In the genomic region with DNA sequence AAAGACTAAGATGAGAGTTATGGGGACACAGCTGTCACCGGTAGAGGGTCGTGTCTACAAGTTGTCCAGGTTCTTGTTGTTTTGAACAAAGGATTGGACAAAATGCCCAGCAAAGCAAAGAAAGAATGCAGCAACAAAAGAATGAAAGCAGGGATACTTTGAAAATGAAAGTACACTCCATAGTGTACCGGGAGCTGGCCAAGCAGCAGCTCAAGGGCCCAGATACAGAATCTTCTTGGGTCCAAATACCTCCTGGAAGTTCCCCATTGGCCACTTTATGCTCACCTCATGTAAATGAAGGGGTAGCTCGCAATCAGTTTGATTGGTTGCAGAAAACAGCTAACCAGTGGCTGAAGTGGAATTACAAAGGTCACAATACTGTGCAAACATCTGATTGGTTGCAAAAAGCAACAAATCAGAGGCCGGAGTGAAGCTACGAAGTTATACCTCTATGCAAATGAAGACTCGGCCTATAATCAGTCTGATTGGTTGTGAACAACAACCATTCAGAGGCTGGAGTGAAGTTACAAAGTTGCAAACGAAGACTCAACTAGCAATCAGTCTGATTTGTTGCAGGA, we compare ENCODE assay signal across 2 cellular contexts.
TF ChIP-seq lines count a peak whose summit lies in the region.

No MANE protein-coding gene starts in this region.

TF ChIP-seq in A549, 52 proteins besides CTCF, POLR2A, EP300 and RAD21 (continued from another document):
- TF ChIP-seq, protein P1, sequence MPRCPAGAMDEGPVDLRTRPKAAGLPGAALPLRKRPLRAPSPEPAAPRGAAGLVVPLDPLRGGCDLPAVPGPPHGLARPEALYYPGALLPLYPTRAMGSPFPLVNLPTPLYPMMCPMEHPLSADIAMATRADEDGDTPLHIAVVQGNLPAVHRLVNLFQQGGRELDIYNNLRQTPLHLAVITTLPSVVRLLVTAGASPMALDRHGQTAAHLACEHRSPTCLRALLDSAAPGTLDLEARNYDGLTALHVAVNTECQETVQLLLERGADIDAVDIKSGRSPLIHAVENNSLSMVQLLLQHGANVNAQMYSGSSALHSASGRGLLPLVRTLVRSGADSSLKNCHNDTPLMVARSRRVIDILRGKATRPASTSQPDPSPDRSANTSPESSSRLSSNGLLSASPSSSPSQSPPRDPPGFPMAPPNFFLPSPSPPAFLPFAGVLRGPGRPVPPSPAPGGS (IDR thresholded peaks at IDR 0.05), result no peak
- no peak for TF ChIP-seq JUNB (IDR thresholded peaks at IDR 0.05)
- no peak for TF ChIP-seq POLR2AphosphoS2 (conservative IDR thresholded peaks at IDR 0.05; ENCODE audit: low read length)
- TF ChIP-seq FOXS1 (CRISPR knock-in tag; IDR thresholded peaks at IDR 0.05), result no peak
- TF ChIP-seq, protein P2, sequence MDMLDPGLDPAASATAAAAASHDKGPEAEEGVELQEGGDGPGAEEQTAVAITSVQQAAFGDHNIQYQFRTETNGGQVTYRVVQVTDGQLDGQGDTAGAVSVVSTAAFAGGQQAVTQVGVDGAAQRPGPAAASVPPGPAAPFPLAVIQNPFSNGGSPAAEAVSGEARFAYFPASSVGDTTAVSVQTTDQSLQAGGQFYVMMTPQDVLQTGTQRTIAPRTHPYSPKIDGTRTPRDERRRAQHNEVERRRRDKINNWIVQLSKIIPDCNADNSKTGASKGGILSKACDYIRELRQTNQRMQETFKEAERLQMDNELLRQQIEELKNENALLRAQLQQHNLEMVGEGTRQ (IDR thresholded peaks at IDR 0.05), result no peak
- TF ChIP-seq SMC3 (IDR thresholded peaks at IDR 0.05), result no peak
- TF ChIP-seq BHLHE40 (IDR thresholded peaks at IDR 0.05; ENCODE audit: low read depth, low read length), result no peak
- no peak for TF ChIP-seq CHD2 (IDR thresholded peaks at IDR 0.05; ENCODE audit: low read length, partially characterized antibody)
- no peak for TF ChIP-seq PHF8 (IDR thresholded peaks at IDR 0.05; ENCODE audit: borderline replicate concordance, low read depth)

TF ChIP-seq in GM23338, 12 proteins besides CTCF, POLR2A, EP300 and RAD21 (continued from another document):
- TF ChIP-seq, protein P3, sequence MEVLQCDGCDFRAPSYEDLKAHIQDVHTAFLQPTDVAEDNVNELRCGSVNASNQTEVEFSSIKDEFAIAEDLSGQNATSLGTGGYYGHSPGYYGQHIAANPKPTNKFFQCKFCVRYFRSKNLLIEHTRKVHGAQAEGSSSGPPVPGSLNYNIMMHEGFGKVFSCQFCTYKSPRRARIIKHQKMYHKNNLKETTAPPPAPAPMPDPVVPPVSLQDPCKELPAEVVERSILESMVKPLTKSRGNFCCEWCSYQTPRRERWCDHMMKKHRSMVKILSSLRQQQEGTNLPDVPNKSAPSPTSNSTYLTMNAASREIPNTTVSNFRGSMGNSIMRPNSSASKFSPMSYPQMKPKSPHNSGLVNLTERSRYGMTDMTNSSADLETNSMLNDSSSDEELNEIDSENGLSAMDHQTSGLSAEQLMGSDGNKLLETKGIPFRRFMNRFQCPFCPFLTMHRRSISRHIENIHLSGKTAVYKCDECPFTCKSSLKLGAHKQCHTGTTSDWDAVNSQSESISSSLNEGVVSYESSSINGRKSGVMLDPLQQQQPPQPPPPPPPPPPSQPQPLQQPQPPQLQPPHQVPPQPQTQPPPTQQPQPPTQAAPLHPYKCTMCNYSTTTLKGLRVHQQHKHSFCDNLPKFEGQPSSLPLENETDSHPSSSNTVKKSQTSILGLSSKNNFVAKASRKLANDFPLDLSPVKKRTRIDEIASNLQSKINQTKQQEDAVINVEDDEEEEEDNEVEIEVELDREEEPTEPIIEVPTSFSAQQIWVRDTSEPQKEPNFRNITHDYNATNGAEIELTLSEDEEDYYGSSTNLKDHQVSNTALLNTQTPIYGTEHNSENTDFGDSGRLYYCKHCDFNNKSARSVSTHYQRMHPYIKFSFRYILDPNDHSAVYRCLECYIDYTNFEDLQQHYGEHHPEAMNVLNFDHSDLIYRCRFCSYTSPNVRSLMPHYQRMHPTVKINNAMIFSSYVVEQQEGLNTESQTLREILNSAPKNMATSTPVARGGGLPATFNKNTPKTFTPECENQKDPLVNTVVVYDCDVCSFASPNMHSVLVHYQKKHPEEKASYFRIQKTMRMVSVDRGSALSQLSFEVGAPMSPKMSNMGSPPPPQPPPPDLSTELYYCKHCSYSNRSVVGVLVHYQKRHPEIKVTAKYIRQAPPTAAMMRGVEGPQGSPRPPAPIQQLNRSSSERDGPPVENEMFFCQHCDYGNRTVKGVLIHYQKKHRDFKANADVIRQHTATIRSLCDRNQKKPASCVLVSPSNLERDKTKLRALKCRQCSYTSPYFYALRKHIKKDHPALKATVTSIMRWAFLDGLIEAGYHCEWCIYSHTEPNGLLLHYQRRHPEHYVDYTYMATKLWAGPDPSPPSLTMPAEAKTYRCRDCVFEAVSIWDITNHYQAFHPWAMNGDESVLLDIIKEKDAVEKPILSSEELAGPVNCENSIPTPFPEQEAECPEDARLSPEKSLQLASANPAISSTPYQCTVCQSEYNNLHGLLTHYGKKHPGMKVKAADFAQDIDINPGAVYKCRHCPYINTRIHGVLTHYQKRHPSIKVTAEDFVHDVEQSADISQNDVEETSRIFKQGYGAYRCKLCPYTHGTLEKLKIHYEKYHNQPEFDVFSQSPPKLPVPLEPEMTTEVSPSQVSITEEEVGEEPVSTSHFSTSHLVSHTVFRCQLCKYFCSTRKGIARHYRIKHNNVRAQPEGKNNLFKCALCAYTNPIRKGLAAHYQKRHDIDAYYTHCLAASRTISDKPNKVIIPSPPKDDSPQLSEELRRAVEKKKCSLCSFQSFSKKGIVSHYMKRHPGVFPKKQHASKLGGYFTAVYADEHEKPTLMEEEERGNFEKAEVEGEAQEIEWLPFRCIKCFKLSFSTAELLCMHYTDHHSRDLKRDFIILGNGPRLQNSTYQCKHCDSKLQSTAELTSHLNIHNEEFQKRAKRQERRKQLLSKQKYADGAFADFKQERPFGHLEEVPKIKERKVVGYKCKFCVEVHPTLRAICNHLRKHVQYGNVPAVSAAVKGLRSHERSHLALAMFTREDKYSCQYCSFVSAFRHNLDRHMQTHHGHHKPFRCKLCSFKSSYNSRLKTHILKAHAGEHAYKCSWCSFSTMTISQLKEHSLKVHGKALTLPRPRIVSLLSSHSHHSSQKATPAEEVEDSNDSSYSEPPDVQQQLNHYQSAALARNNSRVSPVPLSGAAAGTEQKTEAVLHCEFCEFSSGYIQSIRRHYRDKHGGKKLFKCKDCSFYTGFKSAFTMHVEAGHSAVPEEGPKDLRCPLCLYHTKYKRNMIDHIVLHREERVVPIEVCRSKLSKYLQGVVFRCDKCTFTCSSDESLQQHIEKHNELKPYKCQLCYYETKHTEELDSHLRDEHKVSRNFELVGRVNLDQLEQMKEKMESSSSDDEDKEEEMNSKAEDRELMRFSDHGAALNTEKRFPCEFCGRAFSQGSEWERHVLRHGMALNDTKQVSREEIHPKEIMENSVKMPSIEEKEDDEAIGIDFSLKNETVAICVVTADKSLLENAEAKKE (CRISPR knock-in tag; IDR thresholded peaks at IDR 0.05), result no peak
- TF ChIP-seq ZNF114 (CRISPR knock-in tag; IDR thresholded peaks at IDR 0.05) (no peak), EZH2 (IDR thresholded peaks at IDR 0.05; ENCODE audit: low read depth, unreplicated experiment) (no peak), CREB1 (CRISPR knock-in tag; IDR thresholded peaks at IDR 0.05; ENCODE audit: low read depth) (no peak), ZNF331 (CRISPR knock-in tag; IDR thresholded peaks at IDR 0.05; ENCODE audit: low read depth) (no peak), STAT1 (IDR thresholded peaks at IDR 0.05; ENCODE audit: unreplicated experiment) (no peak), NANOG (IDR thresholded peaks at IDR 0.05; ENCODE audit: borderline replicate concordance) (no peak)
- TF ChIP-seq, protein P4, sequence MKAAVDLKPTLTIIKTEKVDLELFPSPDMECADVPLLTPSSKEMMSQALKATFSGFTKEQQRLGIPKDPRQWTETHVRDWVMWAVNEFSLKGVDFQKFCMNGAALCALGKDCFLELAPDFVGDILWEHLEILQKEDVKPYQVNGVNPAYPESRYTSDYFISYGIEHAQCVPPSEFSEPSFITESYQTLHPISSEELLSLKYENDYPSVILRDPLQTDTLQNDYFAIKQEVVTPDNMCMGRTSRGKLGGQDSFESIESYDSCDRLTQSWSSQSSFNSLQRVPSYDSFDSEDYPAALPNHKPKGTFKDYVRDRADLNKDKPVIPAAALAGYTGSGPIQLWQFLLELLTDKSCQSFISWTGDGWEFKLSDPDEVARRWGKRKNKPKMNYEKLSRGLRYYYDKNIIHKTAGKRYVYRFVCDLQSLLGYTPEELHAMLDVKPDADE (IDR thresholded peaks at IDR 0.05), result no peak
- TF ChIP-seq, protein P5, sequence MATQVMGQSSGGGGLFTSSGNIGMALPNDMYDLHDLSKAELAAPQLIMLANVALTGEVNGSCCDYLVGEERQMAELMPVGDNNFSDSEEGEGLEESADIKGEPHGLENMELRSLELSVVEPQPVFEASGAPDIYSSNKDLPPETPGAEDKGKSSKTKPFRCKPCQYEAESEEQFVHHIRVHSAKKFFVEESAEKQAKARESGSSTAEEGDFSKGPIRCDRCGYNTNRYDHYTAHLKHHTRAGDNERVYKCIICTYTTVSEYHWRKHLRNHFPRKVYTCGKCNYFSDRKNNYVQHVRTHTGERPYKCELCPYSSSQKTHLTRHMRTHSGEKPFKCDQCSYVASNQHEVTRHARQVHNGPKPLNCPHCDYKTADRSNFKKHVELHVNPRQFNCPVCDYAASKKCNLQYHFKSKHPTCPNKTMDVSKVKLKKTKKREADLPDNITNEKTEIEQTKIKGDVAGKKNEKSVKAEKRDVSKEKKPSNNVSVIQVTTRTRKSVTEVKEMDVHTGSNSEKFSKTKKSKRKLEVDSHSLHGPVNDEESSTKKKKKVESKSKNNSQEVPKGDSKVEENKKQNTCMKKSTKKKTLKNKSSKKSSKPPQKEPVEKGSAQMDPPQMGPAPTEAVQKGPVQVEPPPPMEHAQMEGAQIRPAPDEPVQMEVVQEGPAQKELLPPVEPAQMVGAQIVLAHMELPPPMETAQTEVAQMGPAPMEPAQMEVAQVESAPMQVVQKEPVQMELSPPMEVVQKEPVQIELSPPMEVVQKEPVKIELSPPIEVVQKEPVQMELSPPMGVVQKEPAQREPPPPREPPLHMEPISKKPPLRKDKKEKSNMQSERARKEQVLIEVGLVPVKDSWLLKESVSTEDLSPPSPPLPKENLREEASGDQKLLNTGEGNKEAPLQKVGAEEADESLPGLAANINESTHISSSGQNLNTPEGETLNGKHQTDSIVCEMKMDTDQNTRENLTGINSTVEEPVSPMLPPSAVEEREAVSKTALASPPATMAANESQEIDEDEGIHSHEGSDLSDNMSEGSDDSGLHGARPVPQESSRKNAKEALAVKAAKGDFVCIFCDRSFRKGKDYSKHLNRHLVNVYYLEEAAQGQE (IDR thresholded peaks at IDR 0.05; ENCODE audit: unreplicated experiment), result no peak
